ENCODE assay signal across 31 cellular contexts in the genomic region with DNA sequence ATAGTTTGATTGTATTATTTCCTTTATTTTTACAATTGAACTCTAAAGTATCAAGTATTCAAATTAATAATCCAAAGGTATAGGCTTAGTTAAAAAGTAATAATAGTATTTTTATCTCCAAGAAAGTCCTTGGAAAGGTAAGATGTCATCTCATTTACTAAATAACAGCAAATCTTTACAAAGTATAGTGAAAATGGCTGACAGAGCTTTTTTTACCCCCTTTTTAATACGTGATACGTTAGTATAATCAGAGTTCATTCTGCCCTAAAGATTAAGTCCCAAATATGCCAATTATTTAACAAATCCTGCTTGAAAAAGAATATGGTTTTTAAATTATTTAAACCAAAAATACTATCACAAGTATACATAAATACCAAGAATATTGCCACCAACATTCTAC.
"Had no signal": no experiment of that assay in that cellular context is flagged by ENCODE, and none has a peak within 500 bp of the region (broad histone marks: within the 10 kb centered on the region; RNA-seq: fewer than 3 reads in every experiment).

No MANE protein-coding gene starts in this region.

- FAIRE-seq: RCC 7860 had no signal

- H3K4me2 ChIP-seq: PC-9 had no signal

- DNase-seq: activated CD4-positive, alpha-beta memory T cell treated with anti-CD3 and anti-CD28 coated beads, Interleukin-2, amount 10 ng/mL, durations not matched to agents 7 days and 5 days; activated CD4-positive, alpha-beta T cell treated with anti-CD3 and anti-CD28 coated beads for 1 hour; activated CD4-positive, alpha-beta T cell treated with anti-CD3 and anti-CD28 coated beads for 48 hours; activated CD4-positive, CD25-positive, alpha-beta regulatory T cell; activated gamma-delta T cell; activated naive CD4-positive, alpha-beta T cell treated with Interleukin-2 at 50 U/mL for 16 hours; activated T-cell treated with anti-CD3 and anti-CD28 coated beads, Interleukin-2, amount 50 U/mL, for 24 hours; anterior cingulate cortex; central memory CD4-positive, alpha-beta T cell; NCI-H1092 treated with DMSO at 0.1 percent for 48 hours; NCI-H1417; NCI-H146; NCI-H187; NCI-H2029 treated with DMSO at 0.1 percent for 48 hours; NCI-H2107; NCI-H2171; NCI-H510A; NCI-H526; NCI-H748 treated with DMSO at 0.1 percent for 48 hours; NK-92 treated with Interleukin-12 subunit alpha and Interleukin-12 subunit beta, amount 100 ng/mL, for 24 hours; PC-9; SIG-M5; SW 1271; T-helper 1 cell; T-helper 2 cell; T-helper 9 cell had no signal

- H3K4me3 ChIP-seq: PC-9 had no signal

- H3K27ac ChIP-seq: PC-9, RWPE1, VCaP had no signal

- H2AFZ ChIP-seq: PC-9 had no signal

- ATAC-seq: Right ventricle myocardium inferior, SK-N-SH treated with all-trans-retinoic acid at 6 μM for 48 hours had no signal
